8 cellular contexts compared by ENCODE assay signal in the genomic region with DNA sequence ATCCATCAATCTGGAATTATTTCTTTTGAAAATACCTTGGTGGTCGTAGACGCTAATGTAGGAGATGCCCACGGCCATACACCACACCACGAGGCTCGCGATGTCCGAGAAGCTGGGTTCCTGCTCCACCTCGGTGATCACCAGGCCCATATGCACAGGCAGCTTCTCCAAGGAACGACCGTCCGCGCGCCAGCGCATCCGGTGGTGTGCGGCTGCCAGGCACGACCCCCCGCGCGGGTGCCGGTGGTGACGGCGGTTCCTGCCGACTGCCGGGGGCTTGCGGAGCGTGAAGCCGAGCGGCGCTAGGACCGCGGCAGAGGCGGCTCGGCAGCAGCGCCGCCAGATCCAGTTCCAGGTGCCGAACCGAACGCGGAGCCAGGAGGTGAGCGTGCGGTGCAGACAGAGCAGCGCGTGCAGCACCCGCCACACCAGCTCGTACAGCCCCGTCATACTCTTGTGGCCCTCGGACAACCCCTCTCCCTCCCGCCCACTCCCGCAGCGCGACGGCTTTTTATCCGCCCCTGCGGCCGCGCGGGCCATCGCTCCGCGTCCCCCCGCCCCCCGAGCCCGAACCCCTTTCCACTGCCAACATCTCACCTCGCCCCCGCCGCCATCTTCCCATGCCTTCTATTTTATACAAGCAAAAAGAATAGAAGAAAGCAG. TPM values are rescaled to one million over a fixed set of nuclear protein-coding genes. Genes with fewer than 3 reads are reported as not detected.
DNase-seq lines count a peak whose midpoint lies in the region; ATAC-seq and TF ChIP-seq lines count a peak whose summit lies in the region.
"Not testable (repeated sequence)": the region's sequence is repeated elsewhere in the genome, so short reads cannot be mapped to it uniquely, and the experiment has no call there.

No MANE protein-coding gene starts in this region.

- not testable (repeated sequence) for H3K9me3 Mint-ChIP-seq in activated CD8-positive, alpha-beta T cell treated with anti-CD3 and anti-CD28 coated beads, Interleukin-2, amount 10 ng/mL, durations not matched to agents 7 days and 5 days (ENCODE audit: insufficient read depth); chondrocyte (ENCODE audit: low read depth)

- H3K27me3 ChIP-seq in hepatocyte, tibial nerve: not testable (repeated sequence)

- not testable (repeated sequence) for H4K20me1 ChIP-seq in hepatocyte (ENCODE audit: insufficient read depth, poor library complexity, severe bottlenecking)

- peak overlapping the region; percentile 79 for H3K4me2 ChIP-seq in hepatocyte

- DNase-seq in GM12865 (ENCODE audit: low read depth) (peak; percentile 6), NCI-H146 (lab: John Stamatoyannopoulos, UW) (peak; percentile 13)
- DNase-seq in activated CD8-positive, alpha-beta T cell treated with anti-CD3 and anti-CD28 coated beads, Interleukin-2, amount 10 ng/mL, durations not matched to agents 7 days and 5 days, result peak; percentile 22
- not testable (repeated sequence) for DNase-seq in chondrocyte (ENCODE audit: low spot score); hepatocyte (ENCODE audit: low spot score); omental fat pad (ENCODE audit: low spot score); tibial nerve (ENCODE audit: low spot score in 2 of 2)

- peak overlapping the region; percentile 60 for H2AFZ ChIP-seq in hepatocyte

- H3K27ac ChIP-seq in hepatocyte, tibial nerve: not testable (repeated sequence)

- H3K4me3 Mint-ChIP-seq in activated CD8-positive, alpha-beta T cell treated with anti-CD3 and anti-CD28 coated beads, Interleukin-2, amount 10 ng/mL, durations not matched to agents 7 days and 5 days, result peak overlapping the region; percentile 74
- H3K4me3 Mint-ChIP-seq in chondrocyte (ENCODE audit: unreplicated experiment), result peak overlapping the region; percentile 74

- H3K27ac Mint-ChIP-seq in activated CD8-positive, alpha-beta T cell treated with anti-CD3 and anti-CD28 coated beads, Interleukin-2, amount 10 ng/mL, durations not matched to agents 7 days and 5 days; chondrocyte (ENCODE audit: unreplicated experiment): not testable (repeated sequence)

- POLR2A ChIA-PET in activated CD8-positive, alpha-beta T cell treated with anti-CD3 and anti-CD28 coated beads, Interleukin-2, amount 10 ng/mL, durations not matched to agents 7 days and 5 days (lab: Charles Lee), result not testable (repeated sequence)

- H3K4me1 Mint-ChIP-seq in activated CD8-positive, alpha-beta T cell treated with anti-CD3 and anti-CD28 coated beads, Interleukin-2, amount 10 ng/mL, durations not matched to agents 7 days and 5 days (ENCODE audit: low read depth), result peaks cover 14% of the 10 kb centered on the region
- H3K4me1 Mint-ChIP-seq in chondrocyte (ENCODE audit: low read depth), result peaks cover 15% of the 10 kb centered on the region

- not testable (repeated sequence) for TF ChIP-seq POLR2A in tibial nerve (IDR thresholded peaks at IDR 0.05)

- not testable (repeated sequence) for H3K9me3 ChIP-seq in hepatocyte (ENCODE audit: low read depth); tibial nerve

- H3K79me2 ChIP-seq in hepatocyte, result not testable (repeated sequence)

- peak; percentile 87 for ATAC-seq in HG02642 (IDR thresholded peaks at IDR 0.05; ENCODE audit: poor library complexity, unreplicated experiment)
- ATAC-seq in activated CD8-positive, alpha-beta T cell treated with anti-CD3 and anti-CD28 coated beads, Interleukin-2, amount 10 ng/mL, durations not matched to agents 7 days and 5 days, result peak; percentile 82
- peak; percentile 45 for ATAC-seq in omental fat pad (ENCODE audit: low FRiP score)

- H3K9me2 ChIP-seq in hepatocyte (replicated peaks; ENCODE audit: insufficient read depth), result not testable (repeated sequence)

- not testable (repeated sequence) for TF ChIP-seq EP300 in tibial nerve (IDR thresholded peaks at IDR 0.05)

- H3K36me3 Mint-ChIP-seq in activated CD8-positive, alpha-beta T cell treated with anti-CD3 and anti-CD28 coated beads, Interleukin-2, amount 10 ng/mL, durations not matched to agents 7 days and 5 days (ENCODE audit: low read depth); chondrocyte (ENCODE audit: low read depth): not testable (repeated sequence)

- 48% methylated on average over 10 of the region's 67 CpGs for WGBS in hepatocyte (ENCODE audit: low lambda C conversion rate, missing lambda C conversion rate)
- 0 to 34% methylated on average over 3 to 33 of the region's 67 CpGs for WGBS in tibial nerve, 2 donors

- not testable (repeated sequence) for H3K27me3 Mint-ChIP-seq in activated CD8-positive, alpha-beta T cell treated with anti-CD3 and anti-CD28 coated beads, Interleukin-2, amount 10 ng/mL, durations not matched to agents 7 days and 5 days (ENCODE audit: low read depth); chondrocyte (ENCODE audit: low read depth)

- CTCF ChIA-PET in activated CD8-positive, alpha-beta T cell treated with anti-CD3 and anti-CD28 coated beads, Interleukin-2, amount 10 ng/mL, durations not matched to agents 7 days and 5 days (lab: Charles Lee), result interaction anchor here (1.0 kb wide), 2 partner anchors 15 to 16 kb away, joined by 3 read pairs; no protein-coding TSS in a partner anchor

- TF ChIP-seq CTCF in GM12865 (IDR thresholded peaks at IDR 0.05; ENCODE audit: insufficient read depth, low read depth, low read length, missing control alignments); chondrocyte (IDR thresholded peaks at IDR 0.05); hepatocyte (IDR thresholded peaks at IDR 0.05; ENCODE audit: poor library complexity); omental fat pad (IDR thresholded peaks at IDR 0.05); tibial nerve (IDR thresholded peaks at IDR 0.05): not testable (repeated sequence)

- peak overlapping the region; percentile 59 for H3K4me3 ChIP-seq in GM12865 (ENCODE audit: low read depth, low read length)
- H3K4me3 ChIP-seq in hepatocyte, result not testable (repeated sequence)
- peak overlapping the region in 3 of 4 donors; percentile 19 to 44 (median 33) for H3K4me3 ChIP-seq in tibial nerve

- not testable (repeated sequence) for H3K4me1 ChIP-seq in hepatocyte (ENCODE audit: insufficient read depth); tibial nerve

- H3K36me3 ChIP-seq in hepatocyte (replicated peaks; ENCODE audit: insufficient read depth, low read depth); tibial nerve: not testable (repeated sequence)

RNA-seq across cellular contexts. Expression of a gene that starts 30.1 kb away (rescaled TPM):
- 10 to 100 TPM; 12.9 to 13.1 TPM for total RNA-seq in activated CD8-positive, alpha-beta T cell treated with anti-CD3 and anti-CD28 coated beads, Interleukin-2, amount 10 ng/mL, durations not matched to agents 7 days and 5 days
- total RNA-seq in chondrocyte (4.9 to 6.8 TPM (median 6.8 TPM) in 3 replicates), hepatocyte (4.3 and 5.3 TPM in 2 replicates), omental fat pad (10 to 100 TPM in 1 of 4 donors, 1 to 10 TPM in 3; 6.6 to 13.6 (median 8.8) TPM), tibial nerve (1 to 10 TPM; 6.9 to 9.8 (median 7.8) TPM)
- polyA plus RNA-seq in hepatocyte, result 2.1 and 2.2 TPM in 2 replicates

RNA-seq across cellular contexts. Expression of a gene that starts 47.8 kb away (rescaled TPM):
- total RNA-seq in activated CD8-positive, alpha-beta T cell treated with anti-CD3 and anti-CD28 coated beads, Interleukin-2, amount 10 ng/mL, durations not matched to agents 7 days and 5 days, result 10 to 100 TPM; 66.7 to 68.4 TPM
- total RNA-seq in chondrocyte, result 53.6 to 67.8 TPM (median 61.9 TPM) in 3 replicates
- total RNA-seq in hepatocyte, result 29.8 and 44.0 TPM in 2 replicates
- polyA plus RNA-seq in hepatocyte, result 86.7 and 89.6 TPM in 2 replicates
- 10 to 100 TPM; 31.2 to 43.8 (median 38.9) TPM for total RNA-seq in omental fat pad
- total RNA-seq in tibial nerve, result 10 to 100 TPM; 34.1 to 61.2 (median 40.8) TPM
